In the genomic region with DNA sequence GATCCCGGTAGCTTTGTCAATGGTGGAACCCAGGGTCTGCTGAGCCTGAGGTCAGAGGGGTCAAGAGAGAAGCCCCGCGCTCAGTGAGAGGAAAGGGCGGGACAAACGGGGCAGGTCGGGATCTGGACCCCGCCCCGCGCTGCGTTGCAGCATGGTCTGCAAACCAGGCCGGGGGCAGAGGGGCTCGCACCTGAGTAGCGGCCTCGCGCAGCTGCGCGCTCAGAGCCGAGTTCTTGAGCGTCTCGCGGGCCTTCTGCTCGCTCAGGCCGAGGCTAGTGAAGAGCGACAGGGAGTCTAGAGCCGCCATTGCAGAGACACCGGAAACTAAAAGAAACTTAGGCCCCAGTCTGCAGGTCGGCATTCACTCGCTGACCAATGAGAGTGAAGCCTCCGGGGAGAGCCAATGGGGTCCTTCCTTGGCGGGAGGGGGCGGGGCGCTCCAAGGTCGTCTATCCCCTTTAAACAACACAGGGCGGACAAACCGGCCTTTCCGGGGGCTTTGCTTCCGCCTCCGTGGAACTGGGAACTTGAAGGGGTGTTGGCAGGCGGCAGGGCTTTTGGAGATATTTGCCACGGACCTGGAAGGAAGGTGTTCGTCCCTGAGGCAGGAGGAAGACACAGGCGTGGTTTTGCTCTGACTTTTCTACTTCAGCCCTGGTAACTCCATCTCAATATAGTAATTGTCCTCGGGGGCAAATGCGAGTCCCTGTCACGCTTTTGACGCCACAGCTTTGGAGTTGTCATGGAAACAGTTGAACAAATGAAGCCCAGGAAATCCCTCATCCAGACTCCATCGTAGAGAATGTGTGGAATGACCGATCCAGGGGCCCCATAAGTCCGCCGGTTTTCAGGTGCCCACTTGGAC, we compare ENCODE assay signal across 1 cellular context.
TF ChIP-seq lines count a peak whose summit lies in the region.

TSS of gene QARS1 (minus strand) at position 331 of the 865 bp plus-strand sequence. CDS start at position 307, 24 bp downstream.

TF ChIP-seq in HEK293, 187 proteins besides CTCF, POLR2A, EP300 and RAD21 (continued from another document):
- TF ChIP-seq ZNF501 (tag by site-specific recombination; IDR thresholded peaks at IDR 0.05) = no peak
- TF ChIP-seq MZF1 (tag by site-specific recombination; IDR thresholded peaks at IDR 0.05; ENCODE audit: borderline replicate concordance) = no peak
- TF ChIP-seq, protein P1, sequence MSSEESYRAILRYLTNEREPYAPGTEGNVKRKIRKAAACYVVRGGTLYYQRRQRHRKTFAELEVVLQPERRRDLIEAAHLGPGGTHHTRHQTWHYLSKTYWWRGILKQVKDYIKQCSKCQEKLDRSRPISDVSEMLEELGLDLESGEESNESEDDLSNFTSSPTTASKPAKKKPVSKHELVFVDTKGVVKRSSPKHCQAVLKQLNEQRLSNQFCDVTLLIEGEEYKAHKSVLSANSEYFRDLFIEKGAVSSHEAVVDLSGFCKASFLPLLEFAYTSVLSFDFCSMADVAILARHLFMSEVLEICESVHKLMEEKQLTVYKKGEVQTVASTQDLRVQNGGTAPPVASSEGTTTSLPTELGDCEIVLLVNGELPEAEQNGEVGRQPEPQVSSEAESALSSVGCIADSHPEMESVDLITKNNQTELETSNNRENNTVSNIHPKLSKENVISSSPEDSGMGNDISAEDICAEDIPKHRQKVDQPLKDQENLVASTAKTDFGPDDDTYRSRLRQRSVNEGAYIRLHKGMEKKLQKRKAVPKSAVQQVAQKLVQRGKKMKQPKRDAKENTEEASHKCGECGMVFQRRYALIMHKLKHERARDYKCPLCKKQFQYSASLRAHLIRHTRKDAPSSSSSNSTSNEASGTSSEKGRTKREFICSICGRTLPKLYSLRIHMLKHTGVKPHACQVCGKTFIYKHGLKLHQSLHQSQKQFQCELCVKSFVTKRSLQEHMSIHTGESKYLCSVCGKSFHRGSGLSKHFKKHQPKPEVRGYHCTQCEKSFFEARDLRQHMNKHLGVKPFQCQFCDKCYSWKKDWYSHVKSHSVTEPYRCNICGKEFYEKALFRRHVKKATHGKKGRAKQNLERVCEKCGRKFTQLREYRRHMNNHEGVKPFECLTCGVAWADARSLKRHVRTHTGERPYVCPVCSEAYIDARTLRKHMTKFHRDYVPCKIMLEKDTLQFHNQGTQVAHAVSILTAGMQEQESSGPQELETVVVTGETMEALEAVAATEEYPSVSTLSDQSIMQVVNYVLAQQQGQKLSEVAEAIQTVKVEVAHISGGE (tag by site-specific recombination; conservative IDR thresholded peaks at IDR 0.05; ENCODE audit: low read depth) = peak; percentile 60
- TF ChIP-seq ZSCAN16 (tag by site-specific recombination; IDR thresholded peaks at IDR 0.05) = no peak
